Comparison of ENCODE assay signal across 1 cellular context in the genomic region with DNA sequence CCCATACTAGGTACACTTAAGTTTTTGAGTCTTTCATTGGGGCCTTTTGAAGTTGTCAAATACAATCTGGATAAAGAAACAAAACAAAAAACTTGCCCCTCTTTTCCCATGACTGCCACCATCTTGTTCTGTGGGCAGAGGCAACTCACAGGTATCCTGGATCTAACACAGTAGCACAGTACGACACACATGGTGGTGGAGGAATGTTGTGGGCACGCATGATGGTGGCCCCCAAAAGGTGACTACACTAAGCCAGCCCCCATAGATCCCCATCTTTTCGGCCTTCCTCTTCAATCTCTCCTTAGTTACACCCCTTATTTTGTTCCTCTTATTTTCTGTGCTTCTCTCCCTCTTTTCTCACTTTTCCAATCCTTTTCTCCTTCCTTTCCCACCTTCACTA.
TF ChIP-seq lines count a peak whose summit lies in the region.

No MANE protein-coding gene starts in this region.

TF ChIP-seq in WTC11, 78 proteins besides CTCF, POLR2A, EP300 and RAD21 (continued from another document):
- TF ChIP-seq, protein P1, sequence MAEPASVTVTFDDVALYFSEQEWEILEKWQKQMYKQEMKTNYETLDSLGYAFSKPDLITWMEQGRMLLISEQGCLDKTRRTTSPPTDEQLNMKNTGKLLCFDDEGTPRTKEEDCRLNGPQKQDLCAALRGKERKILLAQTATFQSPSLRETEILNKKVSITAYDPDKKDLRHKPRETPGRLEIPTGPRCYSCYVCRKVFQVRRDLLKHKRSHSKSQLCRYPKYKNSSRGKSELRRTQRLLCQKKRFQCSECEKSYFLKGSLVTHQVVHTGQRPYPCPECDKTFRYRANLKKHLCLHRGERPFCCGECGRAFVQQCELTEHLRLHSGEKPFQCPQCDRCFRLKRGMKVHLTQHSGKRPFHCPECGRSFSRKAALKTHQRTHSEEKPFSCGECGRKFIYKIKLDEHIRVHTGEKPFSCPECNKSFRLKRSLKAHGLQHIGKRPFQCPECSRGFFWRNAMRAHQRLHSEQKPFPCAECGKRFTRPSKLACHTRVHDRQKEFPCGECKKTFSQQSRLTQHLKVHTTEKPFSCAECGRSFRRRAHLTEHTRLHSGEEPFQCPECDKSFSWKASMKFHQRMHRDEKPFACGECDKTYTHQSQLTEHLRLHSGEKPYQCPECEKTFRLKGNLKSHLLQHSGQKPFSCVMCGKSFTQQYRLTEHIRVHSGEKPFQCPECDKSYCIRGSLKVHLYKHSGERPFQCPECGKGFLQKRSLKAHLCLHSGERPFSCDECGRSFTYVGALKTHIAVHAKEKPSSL (CRISPR knock-in tag; conservative IDR thresholded peaks at IDR 0.05): peak; percentile 81
- TF ChIP-seq FOXJ3 (CRISPR knock-in tag; IDR thresholded peaks at IDR 0.05; ENCODE audit: borderline replicate concordance) (no peak), ZNF317 (CRISPR knock-in tag; IDR thresholded peaks at IDR 0.05; ENCODE audit: borderline replicate concordance, low read depth) (no peak), JUN (CRISPR knock-in tag; IDR thresholded peaks at IDR 0.05) (no peak), NFATC4 (CRISPR knock-in tag; IDR thresholded peaks at IDR 0.05) (0 out of 2 replicates have a peak, but pooled peaks have one; percentile 22)
- TF ChIP-seq, protein P2, sequence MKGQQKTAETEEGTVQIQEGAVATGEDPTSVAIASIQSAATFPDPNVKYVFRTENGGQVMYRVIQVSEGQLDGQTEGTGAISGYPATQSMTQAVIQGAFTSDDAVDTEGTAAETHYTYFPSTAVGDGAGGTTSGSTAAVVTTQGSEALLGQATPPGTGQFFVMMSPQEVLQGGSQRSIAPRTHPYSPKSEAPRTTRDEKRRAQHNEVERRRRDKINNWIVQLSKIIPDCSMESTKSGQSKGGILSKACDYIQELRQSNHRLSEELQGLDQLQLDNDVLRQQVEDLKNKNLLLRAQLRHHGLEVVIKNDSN (CRISPR knock-in tag; IDR thresholded peaks at IDR 0.05): no peak
- TF ChIP-seq, protein P3, sequence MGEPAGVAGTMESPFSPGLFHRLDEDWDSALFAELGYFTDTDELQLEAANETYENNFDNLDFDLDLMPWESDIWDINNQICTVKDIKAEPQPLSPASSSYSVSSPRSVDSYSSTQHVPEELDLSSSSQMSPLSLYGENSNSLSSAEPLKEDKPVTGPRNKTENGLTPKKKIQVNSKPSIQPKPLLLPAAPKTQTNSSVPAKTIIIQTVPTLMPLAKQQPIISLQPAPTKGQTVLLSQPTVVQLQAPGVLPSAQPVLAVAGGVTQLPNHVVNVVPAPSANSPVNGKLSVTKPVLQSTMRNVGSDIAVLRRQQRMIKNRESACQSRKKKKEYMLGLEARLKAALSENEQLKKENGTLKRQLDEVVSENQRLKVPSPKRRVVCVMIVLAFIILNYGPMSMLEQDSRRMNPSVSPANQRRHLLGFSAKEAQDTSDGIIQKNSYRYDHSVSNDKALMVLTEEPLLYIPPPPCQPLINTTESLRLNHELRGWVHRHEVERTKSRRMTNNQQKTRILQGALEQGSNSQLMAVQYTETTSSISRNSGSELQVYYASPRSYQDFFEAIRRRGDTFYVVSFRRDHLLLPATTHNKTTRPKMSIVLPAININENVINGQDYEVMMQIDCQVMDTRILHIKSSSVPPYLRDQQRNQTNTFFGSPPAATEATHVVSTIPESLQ (CRISPR knock-in tag; IDR thresholded peaks at IDR 0.05): no peak
- TF ChIP-seq, protein P4, sequence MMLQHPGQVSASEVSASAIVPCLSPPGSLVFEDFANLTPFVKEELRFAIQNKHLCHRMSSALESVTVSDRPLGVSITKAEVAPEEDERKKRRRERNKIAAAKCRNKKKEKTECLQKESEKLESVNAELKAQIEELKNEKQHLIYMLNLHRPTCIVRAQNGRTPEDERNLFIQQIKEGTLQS (CRISPR knock-in tag; conservative IDR thresholded peaks at IDR 0.05): no peak
- TF ChIP-seq, protein P5, sequence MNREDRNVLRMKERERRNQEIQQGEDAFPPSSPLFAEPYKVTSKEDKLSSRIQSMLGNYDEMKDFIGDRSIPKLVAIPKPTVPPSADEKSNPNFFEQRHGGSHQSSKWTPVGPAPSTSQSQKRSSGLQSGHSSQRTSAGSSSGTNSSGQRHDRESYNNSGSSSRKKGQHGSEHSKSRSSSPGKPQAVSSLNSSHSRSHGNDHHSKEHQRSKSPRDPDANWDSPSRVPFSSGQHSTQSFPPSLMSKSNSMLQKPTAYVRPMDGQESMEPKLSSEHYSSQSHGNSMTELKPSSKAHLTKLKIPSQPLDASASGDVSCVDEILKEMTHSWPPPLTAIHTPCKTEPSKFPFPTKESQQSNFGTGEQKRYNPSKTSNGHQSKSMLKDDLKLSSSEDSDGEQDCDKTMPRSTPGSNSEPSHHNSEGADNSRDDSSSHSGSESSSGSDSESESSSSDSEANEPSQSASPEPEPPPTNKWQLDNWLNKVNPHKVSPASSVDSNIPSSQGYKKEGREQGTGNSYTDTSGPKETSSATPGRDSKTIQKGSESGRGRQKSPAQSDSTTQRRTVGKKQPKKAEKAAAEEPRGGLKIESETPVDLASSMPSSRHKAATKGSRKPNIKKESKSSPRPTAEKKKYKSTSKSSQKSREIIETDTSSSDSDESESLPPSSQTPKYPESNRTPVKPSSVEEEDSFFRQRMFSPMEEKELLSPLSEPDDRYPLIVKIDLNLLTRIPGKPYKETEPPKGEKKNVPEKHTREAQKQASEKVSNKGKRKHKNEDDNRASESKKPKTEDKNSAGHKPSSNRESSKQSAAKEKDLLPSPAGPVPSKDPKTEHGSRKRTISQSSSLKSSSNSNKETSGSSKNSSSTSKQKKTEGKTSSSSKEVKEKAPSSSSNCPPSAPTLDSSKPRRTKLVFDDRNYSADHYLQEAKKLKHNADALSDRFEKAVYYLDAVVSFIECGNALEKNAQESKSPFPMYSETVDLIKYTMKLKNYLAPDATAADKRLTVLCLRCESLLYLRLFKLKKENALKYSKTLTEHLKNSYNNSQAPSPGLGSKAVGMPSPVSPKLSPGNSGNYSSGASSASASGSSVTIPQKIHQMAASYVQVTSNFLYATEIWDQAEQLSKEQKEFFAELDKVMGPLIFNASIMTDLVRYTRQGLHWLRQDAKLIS (CRISPR knock-in tag; IDR thresholded peaks at IDR 0.05; ENCODE audit: borderline replicate concordance): no peak
TF ChIP-seq in WTC11: peak in this region for 3.
